1 cellular context compared by ENCODE assay signal in genomic region chr20:33653218-33653899, GRCh38.
TF ChIP-seq lines count a peak whose summit lies in the region.

No MANE protein-coding gene starts in this region.

TF ChIP-seq in HepG2, 621 proteins besides CTCF, POLR2A, EP300 and RAD21 (continued from another document and continues in another):
- TF ChIP-seq, protein P1, sequence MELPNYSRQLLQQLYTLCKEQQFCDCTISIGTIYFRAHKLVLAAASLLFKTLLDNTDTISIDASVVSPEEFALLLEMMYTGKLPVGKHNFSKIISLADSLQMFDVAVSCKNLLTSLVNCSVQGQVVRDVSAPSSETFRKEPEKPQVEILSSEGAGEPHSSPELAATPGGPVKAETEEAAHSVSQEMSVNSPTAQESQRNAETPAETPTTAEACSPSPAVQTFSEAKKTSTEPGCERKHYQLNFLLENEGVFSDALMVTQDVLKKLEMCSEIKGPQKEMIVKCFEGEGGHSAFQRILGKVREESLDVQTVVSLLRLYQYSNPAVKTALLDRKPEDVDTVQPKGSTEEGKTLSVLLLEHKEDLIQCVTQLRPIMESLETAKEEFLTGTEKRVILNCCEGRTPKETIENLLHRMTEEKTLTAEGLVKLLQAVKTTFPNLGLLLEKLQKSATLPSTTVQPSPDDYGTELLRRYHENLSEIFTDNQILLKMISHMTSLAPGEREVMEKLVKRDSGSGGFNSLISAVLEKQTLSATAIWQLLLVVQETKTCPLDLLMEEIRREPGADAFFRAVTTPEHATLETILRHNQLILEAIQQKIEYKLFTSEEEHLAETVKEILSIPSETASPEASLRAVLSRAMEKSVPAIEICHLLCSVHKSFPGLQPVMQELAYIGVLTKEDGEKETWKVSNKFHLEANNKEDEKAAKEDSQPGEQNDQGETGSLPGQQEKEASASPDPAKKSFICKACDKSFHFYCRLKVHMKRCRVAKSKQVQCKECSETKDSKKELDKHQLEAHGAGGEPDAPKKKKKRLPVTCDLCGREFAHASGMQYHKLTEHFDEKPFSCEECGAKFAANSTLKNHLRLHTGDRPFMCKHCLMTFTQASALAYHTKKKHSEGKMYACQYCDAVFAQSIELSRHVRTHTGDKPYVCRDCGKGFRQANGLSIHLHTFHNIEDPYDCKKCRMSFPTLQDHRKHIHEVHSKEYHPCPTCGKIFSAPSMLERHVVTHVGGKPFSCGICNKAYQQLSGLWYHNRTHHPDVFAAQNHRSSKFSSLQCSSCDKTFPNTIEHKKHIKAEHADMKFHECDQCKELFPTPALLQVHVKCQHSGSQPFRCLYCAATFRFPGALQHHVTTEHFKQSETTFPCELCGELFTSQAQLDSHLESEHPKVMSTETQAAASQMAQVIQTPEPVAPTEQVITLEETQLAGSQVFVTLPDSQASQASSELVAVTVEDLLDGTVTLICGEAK (IDR thresholded peaks at IDR 0.05), result no peak
- TF ChIP-seq, protein P1 (CRISPR knock-in tag; IDR thresholded peaks at IDR 0.05), result no peak
- TF ChIP-seq RFXAP (CRISPR knock-in tag; IDR thresholded peaks at IDR 0.05; ENCODE audit: borderline replicate concordance) (peak; percentile 58; the same call in 1 of the 2 replicates), ZNF878 (CRISPR knock-in tag; IDR thresholded peaks at IDR 0.05) (0 out of 2 replicates have a peak, but pooled peaks have one; percentile 53), ZFY (CRISPR knock-in tag; IDR thresholded peaks at IDR 0.05) (no peak; the same call in 1 of the 2 replicates), ZNF274 (CRISPR knock-in tag; IDR thresholded peaks at IDR 0.05) (peak; percentile 88), ZNF788 (CRISPR knock-in tag; IDR thresholded peaks at IDR 0.05; ENCODE audit: borderline replicate concordance) (peak; percentile 71; the same call in 1 of the 2 replicates), FIP1L1 (IDR thresholded peaks at IDR 0.05; ENCODE audit: borderline replicate concordance, insufficient read depth, low read depth, low read length) (no peak; the same call in 1 of the 2 replicates), GTF2F1 (IDR thresholded peaks at IDR 0.05; ENCODE audit: low read length) (0 out of 2 replicates have a peak, but pooled peaks have one; percentile 57), NR2F2 (IDR thresholded peaks at IDR 0.05; ENCODE audit: borderline replicate concordance, low read depth) (0 out of 2 replicates have a peak, but pooled peaks have one; percentile 39), NRL (CRISPR knock-in tag; IDR thresholded peaks at IDR 0.05; ENCODE audit: borderline replicate concordance) (peak; percentile 89; the same call in 1 of the 2 replicates), ZSCAN5A (CRISPR knock-in tag; IDR thresholded peaks at IDR 0.05; ENCODE audit: borderline replicate concordance) (peak; percentile 66; the same call in 1 of the 2 replicates), TFE3 (CRISPR knock-in tag; IDR thresholded peaks at IDR 0.05) (peak; percentile 61; the same call in 1 of the 2 replicates), HOXD1 (CRISPR knock-in tag; IDR thresholded peaks at IDR 0.05) (peak; percentile 64; the same call in 1 of the 2 replicates), KMT2A (CRISPR knock-in tag; IDR thresholded peaks at IDR 0.05) (peak; percentile 48; the same call in 1 of the 2 replicates), MAFF (IDR thresholded peaks at IDR 0.05; ENCODE audit: low read depth, low read length) (peak; percentile 69), NR2F6 (IDR thresholded peaks at IDR 0.05) (no peak), NR2F6 (CRISPR knock-in tag; IDR thresholded peaks at IDR 0.05) (peak; percentile 31; the same call in 1 of the 2 replicates), HMG20B (CRISPR knock-in tag; conservative IDR thresholded peaks at IDR 0.05) (peak; percentile 39; the same call in 1 of the 2 replicates), ZMYM3 (CRISPR knock-in tag; IDR thresholded peaks at IDR 0.05) (no peak), POLR2AphosphoS5 (IDR thresholded peaks at IDR 0.05; ENCODE audit: low read depth, low read length) (peak; percentile 46), ATAD3A (CRISPR knock-in tag; IDR thresholded peaks at IDR 0.05) (no peak), GFI1 (CRISPR knock-in tag; IDR thresholded peaks at IDR 0.05; ENCODE audit: borderline replicate concordance) (peak; percentile 38; the same call in 1 of the 2 replicates), NR3C1 (CRISPR knock-in tag; IDR thresholded peaks at IDR 0.05) (no peak), E2F5 (CRISPR knock-in tag; conservative IDR thresholded peaks at IDR 0.05) (no peak), MXD4 (CRISPR knock-in tag; IDR thresholded peaks at IDR 0.05) (peak; percentile 43; the same call in 1 of the 2 replicates), ZNF644 (CRISPR knock-in tag; IDR thresholded peaks at IDR 0.05; ENCODE audit: low read depth) (no peak), ARHGAP35 (CRISPR knock-in tag; IDR thresholded peaks at IDR 0.05; ENCODE audit: borderline replicate concordance) (0 out of 2 replicates have a peak, but pooled peaks have one; percentile 54), HMGXB4 (CRISPR knock-in tag; IDR thresholded peaks at IDR 0.05; ENCODE audit: borderline replicate concordance in 1 of 2, low read depth in 1 of 2) (peak; percentile 53 to 74; a peak in 1 of 4 replicates), ZFX (CRISPR knock-in tag; IDR thresholded peaks at IDR 0.05; ENCODE audit: low read depth) (peak; percentile 33; the same call in 1 of the 2 replicates), ZNF326 (CRISPR knock-in tag; IDR thresholded peaks at IDR 0.05; ENCODE audit: borderline replicate concordance) (peak; percentile 75), TMF1 (CRISPR knock-in tag; IDR thresholded peaks at IDR 0.05; ENCODE audit: low read depth) (peak; percentile 62; the same call in 1 of the 2 replicates), HMG20A (CRISPR knock-in tag; IDR thresholded peaks at IDR 0.05; ENCODE audit: borderline replicate concordance) (no peak), ZNF883 (CRISPR knock-in tag; IDR thresholded peaks at IDR 0.05; ENCODE audit: not compliant biosample characterization) (peak; percentile 70), DNMT3B (CRISPR knock-in tag; conservative IDR thresholded peaks at IDR 0.05) (peak; percentile 89; the same call in 1 of the 2 replicates)
- TF ChIP-seq, protein P2, sequence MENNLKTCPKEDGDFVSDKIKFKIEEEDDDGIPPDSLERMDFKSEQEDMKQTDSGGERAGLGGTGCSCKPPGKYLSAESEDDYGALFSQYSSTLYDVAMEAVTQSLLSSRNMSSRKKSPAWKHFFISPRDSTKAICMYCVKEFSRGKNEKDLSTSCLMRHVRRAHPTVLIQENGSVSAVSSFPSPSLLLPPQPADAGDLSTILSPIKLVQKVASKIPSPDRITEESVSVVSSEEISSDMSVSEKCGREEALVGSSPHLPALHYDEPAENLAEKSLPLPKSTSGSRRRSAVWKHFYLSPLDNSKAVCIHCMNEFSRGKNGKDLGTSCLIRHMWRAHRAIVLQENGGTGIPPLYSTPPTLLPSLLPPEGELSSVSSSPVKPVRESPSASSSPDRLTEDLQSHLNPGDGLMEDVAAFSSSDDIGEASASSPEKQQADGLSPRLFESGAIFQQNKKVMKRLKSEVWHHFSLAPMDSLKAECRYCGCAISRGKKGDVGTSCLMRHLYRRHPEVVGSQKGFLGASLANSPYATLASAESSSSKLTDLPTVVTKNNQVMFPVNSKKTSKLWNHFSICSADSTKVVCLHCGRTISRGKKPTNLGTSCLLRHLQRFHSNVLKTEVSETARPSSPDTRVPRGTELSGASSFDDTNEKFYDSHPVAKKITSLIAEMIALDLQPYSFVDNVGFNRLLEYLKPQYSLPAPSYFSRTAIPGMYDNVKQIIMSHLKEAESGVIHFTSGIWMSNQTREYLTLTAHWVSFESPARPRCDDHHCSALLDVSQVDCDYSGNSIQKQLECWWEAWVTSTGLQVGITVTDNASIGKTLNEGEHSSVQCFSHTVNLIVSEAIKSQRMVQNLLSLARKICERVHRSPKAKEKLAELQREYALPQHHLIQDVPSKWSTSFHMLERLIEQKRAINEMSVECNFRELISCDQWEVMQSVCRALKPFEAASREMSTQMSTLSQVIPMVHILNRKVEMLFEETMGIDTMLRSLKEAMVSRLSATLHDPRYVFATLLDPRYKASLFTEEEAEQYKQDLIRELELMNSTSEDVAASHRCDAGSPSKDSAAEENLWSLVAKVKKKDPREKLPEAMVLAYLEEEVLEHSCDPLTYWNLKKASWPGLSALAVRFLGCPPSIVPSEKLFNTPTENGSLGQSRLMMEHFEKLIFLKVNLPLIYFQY (CRISPR knock-in tag; IDR thresholded peaks at IDR 0.05; ENCODE audit: borderline replicate concordance), result 0 out of 2 replicates have a peak, but pooled peaks have one; percentile 62
- TF ChIP-seq, protein P3, sequence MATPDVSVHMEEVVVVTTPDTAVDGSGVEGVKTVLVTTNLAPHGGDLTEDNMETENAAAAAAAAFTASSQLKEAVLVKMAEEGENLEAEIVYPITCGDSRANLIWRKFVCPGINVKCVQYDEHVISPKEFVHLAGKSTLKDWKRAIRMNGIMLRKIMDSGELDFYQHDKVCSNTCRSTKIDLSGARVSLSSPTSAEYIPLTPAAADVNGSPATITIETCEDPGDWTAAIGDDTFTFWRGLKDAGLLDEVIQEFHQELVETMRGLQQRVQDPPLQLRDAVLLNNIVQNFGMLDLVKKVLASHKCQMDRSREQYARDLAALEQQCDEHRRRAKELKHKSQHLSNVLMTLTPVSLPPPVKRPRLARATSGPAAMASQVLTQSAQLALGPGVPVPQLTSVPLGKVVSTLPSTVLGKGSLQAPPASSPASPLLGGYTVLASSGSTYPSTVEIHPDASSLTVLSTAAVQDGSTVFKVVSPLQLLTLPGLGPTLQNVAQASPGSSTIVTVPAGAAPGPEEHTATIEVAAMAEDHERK (CRISPR knock-in tag; IDR thresholded peaks at IDR 0.05; ENCODE audit: low read depth), result no peak
